ENCODE assay signal across 13 cellular contexts in genomic region chr7:20340839-20341238, GRCh38. TPM values are rescaled to one million over a fixed set of nuclear protein-coding genes. Genes with fewer than 3 reads are reported as not detected.
DNase-seq lines count a peak whose midpoint lies in the region; ATAC-seq and TF ChIP-seq lines count a peak whose summit lies in the region.
"Had no signal": no experiment of that assay in that cellular context is flagged by ENCODE, and none has a peak within 500 bp of the region (broad histone marks: within the 10 kb centered on the region; RNA-seq: fewer than 3 reads in every experiment).

No MANE protein-coding gene starts in this region.

- H3K36me3 ChIP-seq in ectodermal cell (ENCODE audit: control insufficient read depth, insufficient read depth, low read length), result no peaks in the 10 kb centered on the region
- H3K36me3 ChIP-seq in vagina, result no peaks in the 10 kb centered on the region

- H3K4me3 ChIP-seq in ectodermal cell (ENCODE audit: insufficient read depth, low read depth, low read length), result no peak overlapping the region
- no peak overlapping the region for H3K4me3 ChIP-seq in vagina
- H3K4me3 ChIP-seq: SK-N-MC had no signal

- no peak for TF ChIP-seq POLR2A in vagina (IDR thresholded peaks at IDR 0.05)

- intact Hi-C loops in vagina (cut with DNase I), result no loop called here

- H3K27ac Mint-ChIP-seq in activated naive CD4-positive, alpha-beta T cell treated with anti-CD3 and anti-CD28 coated beads, Interleukin-2, amount 50 U/mL, for 72 hours, result no peak overlapping the region
- H3K27ac Mint-ChIP-seq: stimulated activated naive CD8-positive, alpha-beta T cell treated with anti-CD3 and anti-CD28 coated beads, Interleukin-15, Interleukin-2, amounts not matched to agents 100 ng/mL and 50 ng/mL, for 24 hours had no signal

- H3K9me3 ChIP-seq in ectodermal cell (ENCODE audit: control insufficient read depth, low read length) (no peaks in the 10 kb centered on the region), vagina (no peaks in the 10 kb centered on the region)

- no peaks in the 10 kb centered on the region for H3K9me3 Mint-ChIP-seq in activated naive CD4-positive, alpha-beta T cell treated with anti-CD3 and anti-CD28 coated beads, Interleukin-2, amount 50 U/mL, for 72 hours
- H3K9me3 Mint-ChIP-seq: stimulated activated naive CD8-positive, alpha-beta T cell treated with anti-CD3 and anti-CD28 coated beads, Interleukin-15, Interleukin-2, amounts not matched to agents 100 ng/mL and 50 ng/mL, for 24 hours had no signal

- no peaks in the 10 kb centered on the region for H3K36me3 Mint-ChIP-seq in activated naive CD4-positive, alpha-beta T cell treated with anti-CD3 and anti-CD28 coated beads, Interleukin-2, amount 50 U/mL, for 72 hours

- H3K4me1 ChIP-seq in ectodermal cell (ENCODE audit: control insufficient read depth, insufficient read depth, low read length) (peaks cover 14% of the 10 kb centered on the region), vagina (peaks cover 66% of the 10 kb centered on the region)

- H3K27ac ChIP-seq in ectodermal cell (ENCODE audit: insufficient read depth, low read depth, low read length, poor library complexity, severe bottlenecking) (peak overlapping the region; percentile 40), vagina (peak overlapping the region; percentile 17)
- H3K27ac ChIP-seq: SK-N-MC had no signal

- peak; percentile 30 for DNase-seq in NCI-H748 (lab: John Stamatoyannopoulos, UW; ENCODE audit: unreplicated experiment)
- no peak for DNase-seq in NCI-H748 treated with DMSO at 0.1 percent for 48 hours (lab: John Stamatoyannopoulos, UW)
- DNase-seq in midbrain (lab: John Stamatoyannopoulos, UW), result peak; percentile 82
- no peak for DNase-seq in vagina (ENCODE audit: extremely low spot score in 2 of 2)
- no peak for DNase-seq in HuH-7.5 (ENCODE audit: low spot score)
- DNase-seq in NCI-H82 treated with DMSO at 0.1 percent for 48 hours (lab: John Stamatoyannopoulos, UW; ENCODE audit: unreplicated experiment), result no peak
- no peak for DNase-seq in activated naive CD4-positive, alpha-beta T cell treated with anti-CD3 and anti-CD28 coated beads, Interleukin-2, amount 50 U/mL, for 72 hours (ENCODE audit: low spot score in 2 of 2)
- DNase-seq: MM.1S, NCI-H69 had no signal

- H3K27me3 ChIP-seq in ectodermal cell (ENCODE audit: control insufficient read depth, insufficient read depth, low read length, poor library complexity, severe bottlenecking) (no peaks in the 10 kb centered on the region), vagina (no peaks in the 10 kb centered on the region)

- no peak for TF ChIP-seq CTCF in vagina (IDR thresholded peaks at IDR 0.05)

- no peak for ATAC-seq in activated naive CD4-positive, alpha-beta T cell treated with anti-CD3 and anti-CD28 coated beads, Interleukin-2, amount 50 U/mL, for 72 hours
- ATAC-seq: activated CD4-positive, CD25-positive, alpha-beta regulatory T cell treated with anti-CD3 and anti-CD28 coated beads, Interleukin-2, amount 50 U/mL, for 24 hours had no signal

RNA-seq across cellular contexts. Expression of gene ITGB8, which starts 10.1 kb away (rescaled TPM):
- polyA plus RNA-seq in ectodermal cell (2013, experiment 1 of 4), result 5.7 TPM
- polyA plus RNA-seq in ectodermal cell (2013, experiment 2 of 4), result 6.1 TPM
- 5.8 TPM for polyA plus RNA-seq in ectodermal cell (2013, experiment 3 of 4)
- polyA plus RNA-seq in ectodermal cell (2013, experiment 4 of 4), result 7.6 TPM
- total RNA-seq in vagina, result 62.6 TPM
- total RNA-seq in activated naive CD4-positive, alpha-beta T cell treated with anti-CD3 and anti-CD28 coated beads, Interleukin-2, amount 50 U/mL, for 72 hours, result under 1 TPM in 1 of 2 donors, not detected in 1; 0.02 TPM

Comparison
In these comparisons a context has a peak if more than half of its experiments do, and no peak if none do; other contexts are left out.
1. DNase-seq: peak in NCI-H748 (single experiment) and midbrain (single experiment); none in NCI-H748 treated with DMSO at 0.1 percent for 48 hours (single experiment), vagina (0 of 2), HuH-7.5 (single experiment), NCI-H82 treated with DMSO at 0.1 percent for 48 hours (single experiment) and activated naive CD4-positive, alpha-beta T cell treated with anti-CD3 and anti-CD28 coated beads, Interleukin-2, amount 50 U/mL, for 72 hours (0 of 2).
2. RNA of gene ITGB8, which starts 10.1 kb away (total RNA-seq): 62.6 TPM in vagina (single experiment); 0.02 TPM in activated naive CD4-positive, alpha-beta T cell treated with anti-CD3 and anti-CD28 coated beads, Interleukin-2, amount 50 U/mL, for 72 hours; every median in the first group is over 10 times any median in the second.